Comparison of ENCODE assay signal across 8 cellular contexts in genomic region chr18:61502472-61502871, GRCh38.
DNase-seq lines count a peak whose midpoint lies in the region; ATAC-seq and TF ChIP-seq lines count a peak whose summit lies in the region.

No MANE protein-coding gene starts in this region.

- TF ChIP-seq CTCF in mammary epithelial cell (conservative IDR thresholded peaks at IDR 0.05 in 1 of 2, IDR thresholded peaks at IDR 0.05 in 1 of 2; ENCODE audit: extremely low read depth in 1 of 2, insufficient read depth in 1 of 2, low read depth in 1 of 2, low read length in 2 of 2) (peak; percentile 64 to 79), kidney epithelial cell (IDR thresholded peaks at IDR 0.05; ENCODE audit: insufficient read depth, low read length, poor library complexity, severe bottlenecking) (peak; percentile 55), thoracic aorta (IDR thresholded peaks at IDR 0.05) (peak; percentile 68)

- H3K27ac ChIP-seq in mammary epithelial cell (ENCODE audit: insufficient read depth, low read depth, low read length) (no peak overlapping the region), thoracic aorta (no peak overlapping the region)

- H3K4me3 ChIP-seq in mammary epithelial cell (replicated peaks in 1 of 3; ENCODE audit: insufficient read depth in 1 of 3, low read depth in 2 of 3, low read length in 3 of 3) (no peak overlapping the region), kidney epithelial cell (ENCODE audit: low read depth, low read length) (no peak overlapping the region), thoracic aorta (no peak overlapping the region)

- no peaks in the 10 kb centered on the region for H3K4me1 Mint-ChIP-seq in activated CD4-positive, alpha-beta T cell treated with anti-CD3 and anti-CD28 coated beads, Interleukin-2, amount 10 ng/mL, durations not matched to agents 24 days and 14 days
- no peaks in the 10 kb centered on the region for H3K4me1 Mint-ChIP-seq in activated CD4-positive, alpha-beta T cell treated with anti-CD3 and anti-CD28 coated beads, Interleukin-2, amount 10 ng/mL, durations not matched to agents 7 days and 5 days

- H3K36me3 ChIP-seq in mammary epithelial cell (ENCODE audit: insufficient read depth, low read length) (no peaks in the 10 kb centered on the region), kidney epithelial cell (ENCODE audit: control insufficient read depth, insufficient read depth, low read length) (no peaks in the 10 kb centered on the region), thoracic aorta (no peaks in the 10 kb centered on the region)

- in situ Hi-C loops in mammary epithelial cell (cut with MboI; ENCODE audit: low sequenced_read_pairs in 2 of 2), result loop anchor here (10.0 to 25.0 kb wide), 2 partner anchors 178 to 815 kb away; no protein-coding TSS in a partner anchor

- H3K27me3 Mint-ChIP-seq in activated CD4-positive, alpha-beta T cell treated with anti-CD3 and anti-CD28 coated beads, Interleukin-2, amount 10 ng/mL, durations not matched to agents 24 days and 14 days, result peaks cover 2% of the 10 kb centered on the region
- peaks cover 3% of the 10 kb centered on the region for H3K27me3 Mint-ChIP-seq in activated CD4-positive, alpha-beta T cell treated with anti-CD3 and anti-CD28 coated beads, Interleukin-2, amount 10 ng/mL, durations not matched to agents 7 days and 5 days

- H4K20me1 ChIP-seq in mammary epithelial cell (ENCODE audit: insufficient read depth, low read length), result no peaks in the 10 kb centered on the region

- 0% methylated on average over 1 of the region's 1 CpG for WGBS in mammary epithelial cell (ENCODE audit: low coverage, missing lambda C conversion rate)

- peak; percentile 58 for DNase-seq in activated CD4-positive, alpha-beta T cell treated with anti-CD3 and anti-CD28 coated beads, Interleukin-2, amount 10 ng/mL, durations not matched to agents 24 days and 14 days
- no peak for DNase-seq in activated CD4-positive, alpha-beta T cell treated with anti-CD3 and anti-CD28 coated beads, Interleukin-2, amount 10 ng/mL, durations not matched to agents 7 days and 5 days
- peak; percentile 66 for DNase-seq in NCI-H748 treated with DMSO at 0.1 percent for 48 hours (lab: John Stamatoyannopoulos, UW)
- DNase-seq in mammary epithelial cell, result peak; percentile 32
- peak; percentile 1 for DNase-seq in kidney epithelial cell (ENCODE audit: low read depth)
- no peak for DNase-seq in thoracic aorta (ENCODE audit: low spot score)
- DNase-seq in effector CD8-positive, alpha-beta T cell (lab: John Stamatoyannopoulos, UW), result no peak

- no peaks in the 10 kb centered on the region for H3K36me3 Mint-ChIP-seq in activated CD4-positive, alpha-beta T cell treated with anti-CD3 and anti-CD28 coated beads, Interleukin-2, amount 10 ng/mL, durations not matched to agents 24 days and 14 days (ENCODE audit: low read depth)
- H3K36me3 Mint-ChIP-seq in activated CD4-positive, alpha-beta T cell treated with anti-CD3 and anti-CD28 coated beads, Interleukin-2, amount 10 ng/mL, durations not matched to agents 7 days and 5 days (ENCODE audit: low read depth), result no peaks in the 10 kb centered on the region

- POLR2A ChIA-PET in activated CD4-positive, alpha-beta T cell treated with anti-CD3 and anti-CD28 coated beads, Interleukin-2, amount 10 ng/mL, durations not matched to agents 7 days and 5 days (lab: Charles Lee), result no interaction called here

- intact Hi-C loops in activated CD4-positive, alpha-beta T cell treated with anti-CD3 and anti-CD28 coated beads, Interleukin-2, amount 10 ng/mL, durations not matched to agents 24 days and 14 days (cut with micrococcal nuclease), result loop anchor here (2.0 to 10.0 kb wide), 3 partner anchors 180 to 1515 kb away; no protein-coding TSS in a partner anchor
- intact Hi-C loops in mammary epithelial cell (cut with micrococcal nuclease), result loop anchor here (1.0 to 2.0 kb wide), 5 partner anchors 180 to 817 kb away; no protein-coding TSS in a partner anchor

- no peak overlapping the region for H3K4me3 Mint-ChIP-seq in activated CD4-positive, alpha-beta T cell treated with anti-CD3 and anti-CD28 coated beads, Interleukin-2, amount 10 ng/mL, durations not matched to agents 24 days and 14 days
- no peak overlapping the region for H3K4me3 Mint-ChIP-seq in activated CD4-positive, alpha-beta T cell treated with anti-CD3 and anti-CD28 coated beads, Interleukin-2, amount 10 ng/mL, durations not matched to agents 7 days and 5 days

- H3K9ac ChIP-seq in mammary epithelial cell (ENCODE audit: insufficient read depth, low read length), result no peak overlapping the region

- no peak overlapping the region for H3K27ac Mint-ChIP-seq in activated CD4-positive, alpha-beta T cell treated with anti-CD3 and anti-CD28 coated beads, Interleukin-2, amount 10 ng/mL, durations not matched to agents 24 days and 14 days
- H3K27ac Mint-ChIP-seq in activated CD4-positive, alpha-beta T cell treated with anti-CD3 and anti-CD28 coated beads, Interleukin-2, amount 10 ng/mL, durations not matched to agents 7 days and 5 days, result no peak overlapping the region

- dilution Hi-C loops in mammary epithelial cell (cut with HindIII; ENCODE audit: low sequenced_read_pairs), result no loop called here

- no peaks in the 10 kb centered on the region for H3K9me3 Mint-ChIP-seq in activated CD4-positive, alpha-beta T cell treated with anti-CD3 and anti-CD28 coated beads, Interleukin-2, amount 10 ng/mL, durations not matched to agents 24 days and 14 days
- H3K9me3 Mint-ChIP-seq in activated CD4-positive, alpha-beta T cell treated with anti-CD3 and anti-CD28 coated beads, Interleukin-2, amount 10 ng/mL, durations not matched to agents 7 days and 5 days, result no peaks in the 10 kb centered on the region

- no TSS peak for BruUV-seq in mammary epithelial cell (replicated peaks; lab: Mats Ljungman, UMichigan)

- no peaks in the 10 kb centered on the region for H3K4me1 ChIP-seq in mammary epithelial cell (ENCODE audit: insufficient read depth, low read length)
- H3K4me1 ChIP-seq in thoracic aorta (ENCODE audit: control insufficient read depth in 1 of 2, low read depth in 2 of 2), result no peaks in the 10 kb centered on the region

- H3K27me3 ChIP-seq in mammary epithelial cell (ENCODE audit: insufficient read depth, low read length) (no peaks in the 10 kb centered on the region), kidney epithelial cell (ENCODE audit: control insufficient read depth, insufficient read depth, low read length) (no peaks in the 10 kb centered on the region), thoracic aorta (replicated peaks; ENCODE audit: insufficient read depth) (no peaks in the 10 kb centered on the region)

- H2AFZ ChIP-seq in mammary epithelial cell (ENCODE audit: low read depth, low read length), result no peak overlapping the region

- peak; percentile 73 for ATAC-seq in HG03342 (IDR thresholded peaks at IDR 0.05; ENCODE audit: unreplicated experiment)
- ATAC-seq in thoracic aorta (ENCODE audit: insufficient number of reproducible peaks, low FRiP score, low read depth), result peak; percentile 43

- H3K4me2 ChIP-seq in mammary epithelial cell (ENCODE audit: insufficient read depth, low read depth, low read length), result no peak overlapping the region

- H3K9me3 ChIP-seq in mammary epithelial cell (replicated peaks; ENCODE audit: insufficient read depth, low read length), result no peaks in the 10 kb centered on the region
- H3K9me3 ChIP-seq in thoracic aorta, result no peaks in the 10 kb centered on the region

- H3K79me2 ChIP-seq in mammary epithelial cell (ENCODE audit: insufficient read depth, low read length), result no peaks in the 10 kb centered on the region

- CTCF ChIA-PET in activated CD4-positive, alpha-beta T cell treated with anti-CD3 and anti-CD28 coated beads, Interleukin-2, amount 10 ng/mL, durations not matched to agents 7 days and 5 days (lab: Charles Lee), result no interaction called here
- CTCF ChIA-PET in mammary epithelial cell (lab: Charles Lee; ENCODE audit: low non-redundant PET), result interaction anchor here (0.5 to 1.3 kb wide), 7 partner anchors 56 to 1549 kb away, joined by 3 to 9 read pairs (median 4); no protein-coding TSS in a partner anchor

Comparison
In these comparisons a context has a peak if more than half of its experiments do, and no peak if none do; other contexts are left out.
1. DNase-seq: peak in activated CD4-positive, alpha-beta T cell treated with anti-CD3 and anti-CD28 coated beads, Interleukin-2, amount 10 ng/mL, durations not matched to agents 24 days and 14 days (single experiment), NCI-H748 treated with DMSO at 0.1 percent for 48 hours (single experiment), mammary epithelial cell (single experiment) and kidney epithelial cell (single experiment); none in activated CD4-positive, alpha-beta T cell treated with anti-CD3 and anti-CD28 coated beads, Interleukin-2, amount 10 ng/mL, durations not matched to agents 7 days and 5 days (single experiment), thoracic aorta (single experiment) and effector CD8-positive, alpha-beta T cell (single experiment).
2. Peak in every context shown above with its lines, with median percentiles within 50 percentile points of each other: CTCF ChIP-seq.